In genomic region chr7:38744746-38745145, GRCh38 we compare ENCODE assay signal across 15 cellular contexts.
DNase-seq lines count a peak whose midpoint lies in the region; ATAC-seq and TF ChIP-seq lines count a peak whose summit lies in the region.
"Had no signal": no experiment of that assay in that cellular context is flagged by ENCODE, and none has a peak within 500 bp of the region (broad histone marks: within the 10 kb centered on the region; RNA-seq: fewer than 3 reads in every experiment).

No MANE protein-coding gene starts in this region.

- peak; percentile 86 for ATAC-seq in stimulated activated naive CD8-positive, alpha-beta T cell treated with anti-CD3 and anti-CD28 coated beads, Interleukin-15, amount 100 ng/mL, for 72 hours
- ATAC-seq: activated T-cell treated with anti-CD3 and anti-CD28 coated beads, Interleukin-2, amount 50 U/mL, for 4 hours had no signal

- peaks cover 36% of the 10 kb centered on the region for H3K36me3 Mint-ChIP-seq in activated naive CD4-positive, alpha-beta T cell treated with anti-CD3 and anti-CD28 coated beads, Interleukin-2, amount 50 U/mL, for 24 hours
- peaks cover 5% of the 10 kb centered on the region for H3K36me3 Mint-ChIP-seq in endothelial cell (ENCODE audit: low read depth, unreplicated experiment)

- no peaks in the 10 kb centered on the region for H3K27me3 Mint-ChIP-seq in activated naive CD4-positive, alpha-beta T cell treated with anti-CD3 and anti-CD28 coated beads, Interleukin-2, amount 50 U/mL, for 24 hours
- no peaks in the 10 kb centered on the region for H3K27me3 Mint-ChIP-seq in stimulated activated naive CD8-positive, alpha-beta T cell treated with anti-CD3 and anti-CD28 coated beads, Interleukin-15, amount 100 ng/mL, for 72 hours
- H3K27me3 Mint-ChIP-seq in endothelial cell (ENCODE audit: unreplicated experiment): no peaks in the 10 kb centered on the region

- no peak overlapping the region for H3K4me3 Mint-ChIP-seq in activated naive CD4-positive, alpha-beta T cell treated with anti-CD3 and anti-CD28 coated beads, Interleukin-2, amount 50 U/mL, for 24 hours
- H3K4me3 Mint-ChIP-seq in stimulated activated naive CD8-positive, alpha-beta T cell treated with anti-CD3 and anti-CD28 coated beads, Interleukin-15, amount 100 ng/mL, for 72 hours: no peak overlapping the region
- H3K4me3 Mint-ChIP-seq in endothelial cell (ENCODE audit: unreplicated experiment): no peak overlapping the region
- H3K4me3 Mint-ChIP-seq: activated T-cell treated with anti-CD3 and anti-CD28 coated beads, Interleukin-2, amount 50 U/mL, for 4 hours had no signal

- H3K27ac Mint-ChIP-seq in activated naive CD4-positive, alpha-beta T cell treated with anti-CD3 and anti-CD28 coated beads, Interleukin-2, amount 50 U/mL, for 24 hours: peak overlapping the region; percentile 30
- no peak overlapping the region for H3K27ac Mint-ChIP-seq in stimulated activated naive CD8-positive, alpha-beta T cell treated with anti-CD3 and anti-CD28 coated beads, Interleukin-15, amount 100 ng/mL, for 72 hours
- H3K27ac Mint-ChIP-seq in endothelial cell (ENCODE audit: unreplicated experiment): no peak overlapping the region

- no peaks in the 10 kb centered on the region for H3K4me1 Mint-ChIP-seq in activated naive CD4-positive, alpha-beta T cell treated with anti-CD3 and anti-CD28 coated beads, Interleukin-2, amount 50 U/mL, for 24 hours
- H3K4me1 Mint-ChIP-seq in stimulated activated naive CD8-positive, alpha-beta T cell treated with anti-CD3 and anti-CD28 coated beads, Interleukin-15, amount 100 ng/mL, for 72 hours: no peaks in the 10 kb centered on the region
- H3K4me1 Mint-ChIP-seq in endothelial cell (ENCODE audit: unreplicated experiment): no peaks in the 10 kb centered on the region

- H3K9me3 Mint-ChIP-seq in activated naive CD4-positive, alpha-beta T cell treated with anti-CD3 and anti-CD28 coated beads, Interleukin-2, amount 50 U/mL, for 24 hours: no peaks in the 10 kb centered on the region
- H3K9me3 Mint-ChIP-seq in stimulated activated naive CD8-positive, alpha-beta T cell treated with anti-CD3 and anti-CD28 coated beads, Interleukin-15, amount 100 ng/mL, for 72 hours: no peaks in the 10 kb centered on the region
- H3K9me3 Mint-ChIP-seq in endothelial cell (ENCODE audit: unreplicated experiment): no peaks in the 10 kb centered on the region
- H3K9me3 Mint-ChIP-seq: activated T-cell treated with anti-CD3 and anti-CD28 coated beads, Interleukin-2, amount 50 U/mL, for 4 hours had no signal

- DNase-seq in activated naive CD4-positive, alpha-beta T cell (lab: John Stamatoyannopoulos, UW): no peak
- DNase-seq in NCI-H226 (peak; percentile 82), fibroblast of gingiva (ENCODE audit: low read depth) (peak; percentile 57), HT-29 (ENCODE audit: low spot score) (no peak), endothelial cell (ENCODE audit: low spot score) (no peak), activated gamma-delta T cell treated with Interleukin-2 at 50 U/mL for 16 hours (no peak)
- DNase-seq in stimulated activated naive CD8-positive, alpha-beta T cell treated with anti-CD3 and anti-CD28 coated beads, Interleukin-15, amount 100 ng/mL, for 72 hours: peak in 1 of 2 donors; percentile 10
- DNase-seq: activated T-cell treated with anti-CD3 and anti-CD28 coated beads, Interleukin-2, amount 50 U/mL, for 4 hours; AML-193; GDM1; NCI-H1417 treated with DMSO at 0.1 percent for 48 hours; NCI-H510A treated with DMSO at 0.1 percent for 48 hours; SJCRH30; spleen had no signal

- no peak for TF ChIP-seq CTCF in endothelial cell (IDR thresholded peaks at IDR 0.05; ENCODE audit: unreplicated experiment)

Comparison
In these comparisons a context has a peak if more than half of its experiments do, and no peak if none do; other contexts are left out.
1. DNase-seq: peak in NCI-H226 (single experiment) and fibroblast of gingiva (single experiment); none in activated naive CD4-positive, alpha-beta T cell (0 of 4), HT-29 (single experiment), endothelial cell (single experiment) and activated gamma-delta T cell treated with Interleukin-2 at 50 U/mL for 16 hours (single experiment).